In genomic region chr16:9053006-9053601, GRCh38 we compare ENCODE assay signal across 9 cellular contexts.
DNase-seq lines count a peak whose midpoint lies in the region; TF ChIP-seq lines count a peak whose summit lies in the region.
"Had no signal": no experiment of that assay in that cellular context is flagged by ENCODE, and none has a peak within 500 bp of the region (broad histone marks: within the 10 kb centered on the region; RNA-seq: fewer than 3 reads in every experiment).

No MANE protein-coding gene starts in this region.

- H3K27me3 ChIP-seq in adipocyte (replicated peaks; ENCODE audit: control insufficient read depth, insufficient read depth, low read length): no peaks in the 10 kb centered on the region
- H3K27me3 ChIP-seq: upper lobe of left lung had no signal

- H3K36me3 ChIP-seq in adipocyte (ENCODE audit: control insufficient read depth, insufficient read depth, low read length, severe bottlenecking): no peaks in the 10 kb centered on the region
- H3K36me3 ChIP-seq: upper lobe of left lung had no signal

- no peaks in the 10 kb centered on the region for H3K9me3 ChIP-seq in adipocyte (ENCODE audit: control insufficient read depth, low read length)
- H3K9me3 ChIP-seq: upper lobe of left lung had no signal

- DNase-seq in GM10266 (ENCODE audit: extremely low spot score) (peak; percentile 54), KBM-7 (peak; percentile 37), adipocyte (ENCODE audit: low read depth) (peak; percentile 64), iPS DF 19.7 (ENCODE audit: low read depth, low spot score) (peak; percentile 97), superior temporal gyrus (ENCODE audit: extremely low spot score) (peak; percentile 40), NOMO-1 treated with DMSO at 0.1 percent for 48 hours (lab: John Stamatoyannopoulos, UW; ENCODE audit: unreplicated experiment) (no peak), MV-4-11 (lab: John Stamatoyannopoulos, UW) (no peak)
- DNase-seq in activated CD4-positive, alpha-beta T cell treated with anti-CD3 and anti-CD28 coated beads for 1 hour: no peak

- H3K9ac ChIP-seq in adipocyte (ENCODE audit: low read length): no peak overlapping the region

- no peak overlapping the region for H3K4me3 ChIP-seq in adipocyte (ENCODE audit: low read length)
- H3K4me3 ChIP-seq: upper lobe of left lung had no signal

- no peak for TF ChIP-seq CTCF in GM10266 (IDR thresholded peaks at IDR 0.05; ENCODE audit: control insufficient read depth, insufficient read depth, low read depth, missing control alignments)

- in situ Hi-C loops in KBM-7 (cut with MboI; ENCODE audit: low pct_unique_long_range_greater_than_20kb, low sequenced_read_pairs): no loop called here

- peaks cover 13% of the 10 kb centered on the region for H3K4me1 ChIP-seq in adipocyte (ENCODE audit: control insufficient read depth, insufficient read depth, low read length)

Comparison
In these comparisons a context has a peak if more than half of its experiments do, and no peak if none do; other contexts are left out.
1. DNase-seq: peak in GM10266 (single experiment), KBM-7 (single experiment), adipocyte (single experiment), iPS DF 19.7 (single experiment) and superior temporal gyrus (single experiment); none in NOMO-1 treated with DMSO at 0.1 percent for 48 hours (single experiment), MV-4-11 (single experiment) and activated CD4-positive, alpha-beta T cell treated with anti-CD3 and anti-CD28 coated beads for 1 hour (single experiment).